ENCODE assay signal across 8 cellular contexts in genomic region chr9:5450360-5451051, GRCh38. TPM values are rescaled to one million over a fixed set of nuclear protein-coding genes. Genes with fewer than 3 reads are reported as not detected.
DNase-seq lines count a peak whose midpoint lies in the region; ATAC-seq and TF ChIP-seq lines count a peak whose summit lies in the region.

CD274 (plus strand) TSS chr9:5450542; CDS start chr9:5456114, 5,572 bp downstream.

- no peaks in the 10 kb centered on the region for H3K27me3 ChIP-seq in SJCRH30
- H3K27me3 ChIP-seq in gastroesophageal sphincter: no peaks in the 10 kb centered on the region
- H3K27me3 ChIP-seq in neutrophil: no peaks in the 10 kb centered on the region

- TF ChIP-seq POLR2A in gastroesophageal sphincter (IDR thresholded peaks at IDR 0.05): peak; percentile 16 to 23

- in situ Hi-C loops in KBM-7 (cut with MboI; ENCODE audit: low pct_unique_long_range_greater_than_20kb, low sequenced_read_pairs): no loop called here

- H3K27ac ChIP-seq in SJCRH30 (no peak within 1 kb of the TSS), gastroesophageal sphincter (peak within 1 kb of the TSS; percentile 67 to 78 (median 78)), neutrophil (peak within 1 kb of the TSS; percentile 81), substantia nigra (ENCODE audit: low read depth, low read length, poor library complexity, severe bottlenecking) (peak within 1 kb of the TSS; percentile 71)

- 3 to 4% methylated on average over 12 to 16 of the region's 36 CpGs for WGBS in gastroesophageal sphincter (ENCODE audit: low coverage in 1 of 2), 2 donors

- H3K4me1 ChIP-seq in SJCRH30 (no peaks in the 10 kb centered on the region), gastroesophageal sphincter (peaks cover 0 to 35% (median 6%) of the 10 kb centered on the region in 3 donors), neutrophil (ENCODE audit: control insufficient read depth in 1 of 2, insufficient read depth in 1 of 2, low read depth in 1 of 2, low read length in 1 of 2) (peaks cover 22 to 38% of the 10 kb centered on the region in 2 experiments)

- TF ChIP-seq CTCF in gastroesophageal sphincter (IDR thresholded peaks at IDR 0.05): peak; percentile 36 to 89 (median 70)
- TF ChIP-seq CTCF in neutrophil (IDR thresholded peaks at IDR 0.05): peak; percentile 85

- DNase-seq in DMS53 (lab: John Stamatoyannopoulos, UW) (peak; percentile 98), KBM-7 (peak; percentile 82), SJCRH30 (peak; percentile 45 to 52), substantia nigra (lab: John Stamatoyannopoulos, UW) (peak in 46 of 49 donors; percentile 14 to 83 (median 62))
- peak; percentile 46 to 71 (median 57) for DNase-seq in activated naive CD4-positive, alpha-beta T cell (lab: John Stamatoyannopoulos, UW)

- ATAC-seq in GM21576 (IDR thresholded peaks at IDR 0.05; ENCODE audit: unreplicated experiment) (peak; percentile 67), gastroesophageal sphincter (peak; percentile 99)

- TF ChIP-seq EP300 in gastroesophageal sphincter (IDR thresholded peaks at IDR 0.05): no peak

- H3K36me3 ChIP-seq in SJCRH30 (no peaks in the 10 kb centered on the region), gastroesophageal sphincter (no peaks in the 10 kb centered on the region), neutrophil (no peaks in the 10 kb centered on the region)

- H3K9me3 ChIP-seq in SJCRH30 (replicated peaks) (no peaks in the 10 kb centered on the region), gastroesophageal sphincter (no peaks in the 10 kb centered on the region), neutrophil (no peaks in the 10 kb centered on the region)

- H3K4me3 ChIP-seq in SJCRH30: peak within 1 kb of the TSS; percentile 42
- peak within 1 kb of the TSS; percentile 59 to 95 for H3K4me3 ChIP-seq in gastroesophageal sphincter
- H3K4me3 ChIP-seq in neutrophil (ENCODE audit: low read depth in 1 of 2, low read length in 1 of 2): peak within 1 kb of the TSS; percentile 66

RNA-seq across cellular contexts. Expression of gene CD274, which starts in this region (rescaled TPM):
- 0.49 and 1.8 TPM in 2 replicates for total RNA-seq in SJCRH30 (2014; rRNA removed; shearing (Covaris generic))
- total RNA-seq in gastroesophageal sphincter: 1 to 10 TPM in 3 of 4 donors, under 1 TPM in 1; 0.73 to 3.6 (median 2.7) TPM
